Comparison of ENCODE assay signal across 8 cellular contexts in the genomic region with DNA sequence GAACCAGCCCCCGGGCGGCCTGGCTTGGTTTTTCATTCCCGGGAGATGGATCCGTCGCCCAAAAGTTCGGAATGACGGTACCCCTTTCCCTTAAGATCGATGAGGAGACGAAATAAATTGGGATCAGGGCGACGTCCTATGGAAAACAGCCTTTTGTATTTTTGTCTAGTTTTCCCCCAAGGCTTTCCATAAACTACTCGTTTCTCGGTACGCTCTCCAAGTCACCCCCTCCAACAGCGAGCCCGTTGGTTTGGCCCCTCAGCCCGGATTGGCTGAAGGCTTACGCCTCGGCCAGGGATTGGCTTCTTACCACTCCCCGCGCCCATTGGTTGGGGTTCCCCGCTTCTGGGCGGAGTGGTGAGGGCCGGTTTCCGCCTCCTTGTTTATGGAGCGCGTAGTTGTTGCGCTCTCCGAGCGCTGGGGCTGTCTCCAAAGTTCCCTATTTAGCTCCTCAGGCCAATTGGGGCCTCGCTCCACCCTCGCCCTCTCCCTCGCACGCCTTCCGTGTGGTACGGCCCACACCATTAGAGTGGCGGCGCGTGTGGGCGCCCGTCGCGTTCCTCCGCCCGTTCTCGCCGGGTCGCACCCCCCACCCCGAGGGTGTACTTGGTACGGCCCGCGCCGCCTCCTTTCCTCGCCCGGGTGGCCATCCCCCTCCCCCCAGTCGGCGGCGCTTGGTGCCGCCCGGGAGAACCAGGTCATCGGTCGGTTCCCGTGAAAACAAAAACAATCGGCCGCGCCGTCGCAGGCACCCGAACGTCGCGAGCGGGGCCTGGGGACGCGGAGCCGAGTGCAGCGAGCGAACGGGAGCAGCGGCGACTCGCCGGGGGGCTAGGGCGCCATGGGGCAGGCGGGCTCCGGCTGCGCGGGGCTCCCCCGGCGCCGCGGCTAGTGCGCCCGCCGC. TPM values are rescaled to one million over a fixed set of nuclear protein-coding genes. Genes with fewer than 3 reads are reported as not detected.
DNase-seq lines count a peak whose midpoint lies in the region; ATAC-seq, FAIRE-seq and TF ChIP-seq lines count a peak whose summit lies in the region.
"Not testable (repeated sequence)": the region's sequence is repeated elsewhere in the genome, so short reads cannot be mapped to it uniquely, and the experiment has no call there.

TSS of gene RMND5A (plus strand) at position 655 of the 904 bp plus-strand sequence. CDS start 377 bp downstream, outside the sequence.

- not testable (repeated sequence) for H3K79me2 ChIP-seq in keratinocyte (ENCODE audit: control insufficient read depth, insufficient read depth, low read length)

- H3K4me1 ChIP-seq in keratinocyte (ENCODE audit: control insufficient read depth, extremely low read depth, insufficient read depth, low read length), result not testable (repeated sequence)

- DNase-seq in AG08396 (ENCODE audit: low spot score) (peak; percentile 55), NCI-H510A (lab: John Stamatoyannopoulos, UW) (peak; percentile 85), chondrocyte (ENCODE audit: low spot score) (peak; percentile 96)
- peak; percentile 95 for DNase-seq in activated CD4-positive, alpha-beta T cell treated with anti-CD3 and anti-CD28 coated beads for 36 hours
- DNase-seq in keratinocyte (ENCODE audit: low read depth, low spot score), result not testable (repeated sequence)
- peak; percentile 83 to 88 for DNase-seq in stimulated activated CD4-positive, alpha-beta T cell treated with anti-CD3 and anti-CD28 coated beads, Interleukin-12 subunit alpha, Interleukin-12 subunit beta, amount 100 ng/mL, for 24 hours (ENCODE audit: low read depth in 2 of 2)

- intact Hi-C loops in activated CD4-positive, alpha-beta T cell treated with anti-CD3 and anti-CD28 coated beads for 36 hours (cut with DNase I, micrococcal nuclease), result not testable (repeated sequence)

- FAIRE-seq in keratinocyte (lab: Jason Lieb, UNC), result peak; percentile 51

- H3K27me3 ChIP-seq in keratinocyte (ENCODE audit: control insufficient read depth, extremely low read depth, insufficient read depth, low read length), result not testable (repeated sequence)

- H4K20me1 ChIP-seq in keratinocyte (ENCODE audit: control insufficient read depth, extremely low read depth, insufficient read depth, low read length), result not testable (repeated sequence)

- peak within 1 kb of the TSS; percentile 64 for H3K27ac ChIP-seq in keratinocyte (ENCODE audit: control insufficient read depth, insufficient read depth, low read length)

- dilution Hi-C loops in keratinocyte (cut with MboI; ENCODE audit: extremely low pct_ligation_motif_present, low sequenced_read_pairs), result not testable (repeated sequence)

- not testable (repeated sequence) for H3K4me1 Mint-ChIP-seq in activated CD4-positive, alpha-beta T cell treated with anti-CD3 and anti-CD28 coated beads for 36 hours; chondrocyte (ENCODE audit: low read depth)

- H3K4me2 ChIP-seq in keratinocyte (ENCODE audit: control insufficient read depth, extremely low read depth, insufficient read depth, low read depth, low read length), result peak within 1 kb of the TSS; percentile 80

- H3K9ac ChIP-seq in keratinocyte (ENCODE audit: control insufficient read depth, extremely low read depth, insufficient read depth, low read length), result peak within 1 kb of the TSS; percentile 75

- not testable (repeated sequence) for H3K36me3 Mint-ChIP-seq in activated CD4-positive, alpha-beta T cell treated with anti-CD3 and anti-CD28 coated beads for 36 hours (ENCODE audit: low read depth); chondrocyte (ENCODE audit: low read depth)

- not testable (repeated sequence) for H3K36me3 ChIP-seq in keratinocyte (ENCODE audit: control insufficient read depth in 2 of 2, extremely low read depth in 1 of 2, insufficient read depth in 2 of 2, low read length in 2 of 2)

- peak within 1 kb of the TSS; percentile 78 for H3K27ac Mint-ChIP-seq in activated CD4-positive, alpha-beta T cell treated with anti-CD3 and anti-CD28 coated beads for 36 hours
- H3K27ac Mint-ChIP-seq in chondrocyte (ENCODE audit: unreplicated experiment), result peak within 1 kb of the TSS; percentile 77

- H3K9me3 ChIP-seq in keratinocyte (ENCODE audit: control insufficient read depth, low read depth, low read length), result not testable (repeated sequence)

- CTCF ChIA-PET in activated CD4-positive, alpha-beta T cell treated with anti-CD3 and anti-CD28 coated beads for 36 hours (lab: Charles Lee), result not testable (repeated sequence)

- TF ChIP-seq CTCF in chondrocyte (IDR thresholded peaks at IDR 0.05); keratinocyte (optimal IDR thresholded peaks at IDR 0.05 in 1 of 3, IDR thresholded peaks at IDR 0.05 in 1 of 3, conservative IDR thresholded peaks at IDR 0.05 in 1 of 3; ENCODE audit: extremely low read depth in 1 of 3, insufficient read depth in 2 of 3, low read length in 3 of 3): not testable (repeated sequence)

- peak within 1 kb of the TSS; percentile 57 to 64 (median 62) for H3K4me3 ChIP-seq in keratinocyte (ENCODE audit: control insufficient read depth in 2 of 3, extremely low read depth in 1 of 3, insufficient read depth in 2 of 3, low read depth in 1 of 3, low read length in 3 of 3)

- ATAC-seq in GM18909 (IDR thresholded peaks at IDR 0.05; ENCODE audit: poor library complexity, unreplicated experiment) (peak; percentile 89), HG03175 (IDR thresholded peaks at IDR 0.05; ENCODE audit: unreplicated experiment) (peak; percentile 87)
- peak; percentile 94 for ATAC-seq in activated CD4-positive, alpha-beta T cell treated with anti-CD3 and anti-CD28 coated beads for 36 hours

- not testable (repeated sequence) for H3K9me1 ChIP-seq in keratinocyte (ENCODE audit: control insufficient read depth, extremely low read depth, insufficient read depth, low read length)

- H2AFZ ChIP-seq in keratinocyte (ENCODE audit: control insufficient read depth, low read length), result peak within 1 kb of the TSS; percentile 53

- H3K4me3 Mint-ChIP-seq in activated CD4-positive, alpha-beta T cell treated with anti-CD3 and anti-CD28 coated beads for 36 hours, result peak within 1 kb of the TSS; percentile 76
- peak within 1 kb of the TSS; percentile 69 for H3K4me3 Mint-ChIP-seq in chondrocyte (ENCODE audit: unreplicated experiment)

- POLR2A ChIA-PET in activated CD4-positive, alpha-beta T cell treated with anti-CD3 and anti-CD28 coated beads for 36 hours (lab: Charles Lee), result not testable (repeated sequence)

- not testable (repeated sequence) for H3K9me3 Mint-ChIP-seq in activated CD4-positive, alpha-beta T cell treated with anti-CD3 and anti-CD28 coated beads for 36 hours (ENCODE audit: low read depth); chondrocyte (ENCODE audit: low read depth)

- not testable (repeated sequence) for H3K27me3 Mint-ChIP-seq in activated CD4-positive, alpha-beta T cell treated with anti-CD3 and anti-CD28 coated beads for 36 hours; chondrocyte (ENCODE audit: low read depth)

RNA-seq across cellular contexts. Expression of gene RMND5A, which starts in this region (rescaled TPM):
- 10 to 100 TPM; 35.0 to 44.3 TPM for total RNA-seq in activated CD4-positive, alpha-beta T cell treated with anti-CD3 and anti-CD28 coated beads for 36 hours
- total RNA-seq in chondrocyte, result 23.1 to 27.6 TPM (median 24.0 TPM) in 3 replicates
- polyA plus RNA-seq in keratinocyte, result 19.0 to 26.0 TPM (median 24.7 TPM) in 3 replicates
- polyA plus RNA-seq in keratinocyte (2011; ENCODE audit: low read depth), result 42.2 TPM
- 18.2 and 25.5 TPM in 2 replicates for polyA plus RNA-seq in keratinocyte (2011; cell fraction: cytosol; rRNA removed)
- polyA plus RNA-seq in keratinocyte (2011; cell fraction: nucleus; rRNA removed), result 19.3 and 22.4 TPM in 2 replicates
- polyA plus RNA-seq in keratinocyte (2012; ENCODE audit: low replicate concordance), result 13.9 and 21.9 TPM in 2 replicates
- 41.9 to 51.4 TPM (median 51.0 TPM) in 3 replicates for polyA minus RNA-seq in keratinocyte
- 37.6 TPM for polyA minus RNA-seq in keratinocyte (2011; cell fraction: cytosol; rRNA and poly(A)+ RNA removed)
- 28.3 and 63.0 TPM in 2 replicates for polyA minus RNA-seq in keratinocyte (2011; cell fraction: nucleus; rRNA and poly(A)+ RNA removed)
